ENCODE assay signal across 8 cellular contexts in the genomic region with DNA sequence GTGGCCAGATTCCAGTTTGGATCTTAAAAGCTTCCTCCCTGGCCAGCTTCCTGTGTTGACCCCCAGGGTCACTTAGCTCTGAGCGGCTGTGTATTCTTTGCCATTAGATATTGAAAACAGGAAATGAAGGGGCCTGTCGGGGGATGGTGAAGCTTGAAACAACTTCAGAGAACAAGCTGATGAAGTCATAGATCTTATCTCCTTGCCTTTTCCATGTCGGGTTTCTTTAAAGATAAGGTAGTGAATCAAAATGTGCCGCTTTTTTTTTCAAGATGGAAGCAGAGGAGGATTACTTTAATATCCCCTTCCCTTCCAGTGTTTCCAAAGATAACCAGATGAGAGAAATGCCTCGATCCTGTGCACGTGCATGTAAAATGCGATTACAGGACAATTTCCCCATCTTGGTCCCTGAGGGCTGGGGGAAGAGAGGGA.
DNase-seq lines count a peak whose midpoint lies in the region; ATAC-seq and TF ChIP-seq lines count a peak whose summit lies in the region.

No MANE protein-coding gene starts in this region.

- TF ChIP-seq CTCF in HFF-Myc (IDR thresholded peaks at IDR 0.05; ENCODE audit: low read depth, low read length, missing control alignments) (no peak), activated B cell treated with CpG ODN at 0.5 μM for 24 hours (IDR thresholded peaks at IDR 0.05) (no peak), choroid plexus epithelial cell (conservative IDR thresholded peaks at IDR 0.05; ENCODE audit: low read depth, low read length) (no peak), esophagus squamous epithelium (IDR thresholded peaks at IDR 0.05) (no peak)

- H3K4me3 ChIP-seq in HFF-Myc (replicated peaks; ENCODE audit: low read depth, low read length) (no peak overlapping the region), choroid plexus epithelial cell (ENCODE audit: low read depth, low read length) (no peak overlapping the region), esophagus squamous epithelium (no peak overlapping the region), GM23248 (no peak overlapping the region)

- CTCF ChIA-PET in activated B cell treated with CpG ODN at 0.5 μM for 24 hours (lab: Charles Lee): no interaction called here

- H3K4me1 ChIP-seq in esophagus squamous epithelium (no peaks in the 10 kb centered on the region), GM23248 (ENCODE audit: insufficient read depth) (no peaks in the 10 kb centered on the region)

- no peak overlapping the region for H3K4me3 Mint-ChIP-seq in activated B cell treated with CpG ODN at 0.5 μM for 24 hours

- H3F3A ChIP-seq in GM23248 (ENCODE audit: insufficient read depth): no peaks in the 10 kb centered on the region

- H3K9me3 ChIP-seq in esophagus squamous epithelium: no peaks in the 10 kb centered on the region
- H3K9me3 ChIP-seq in GM23248 (ENCODE audit: low read depth): no peaks in the 10 kb centered on the region

- H2AFZ ChIP-seq in GM23248: no peak overlapping the region

- in situ Hi-C loops in GM23248 (cut with MboI): no loop called here

- DNase-seq in HFF-Myc (ENCODE audit: extremely low read depth, low read depth): peak; percentile 2
- no peak for DNase-seq in activated B cell treated with CpG ODN at 0.5 μM for 24 hours
- DNase-seq in choroid plexus epithelial cell (ENCODE audit: low read depth): peak; percentile 47
- DNase-seq in stimulated activated CD4-positive, alpha-beta T cell treated with anti-CD3 and anti-CD28 coated beads, Interleukin-12 subunit alpha, Interleukin-12 subunit beta, amount 100 ng/mL, for 4 hours: peak; percentile 29
- DNase-seq in esophagus squamous epithelium (lab: John Stamatoyannopoulos, UW): no peak
- DNase-seq in pons (ENCODE audit: low spot score): no peak
- no peak for DNase-seq in GM23248

- no peaks in the 10 kb centered on the region for H4K20me1 ChIP-seq in GM23248 (ENCODE audit: insufficient read depth)

- 44 to 49% methylated on average over 5 to 7 of the region's 7 CpGs for WGBS in esophagus squamous epithelium, 2 donors
- WGBS in GM23248 (ENCODE audit: low coverage in 1 of 2, low lambda C conversion rate in 2 of 2, missing lambda C conversion rate in 2 of 2), 2 experiments: 40 to 48% methylated on average over 7 of the region's 7 CpGs

- H3K36me3 Mint-ChIP-seq in activated B cell treated with CpG ODN at 0.5 μM for 24 hours (ENCODE audit: low read depth): no peaks in the 10 kb centered on the region

- no peaks in the 10 kb centered on the region for H3K9me3 Mint-ChIP-seq in activated B cell treated with CpG ODN at 0.5 μM for 24 hours

- no peaks in the 10 kb centered on the region for H3K79me2 ChIP-seq in GM23248 (ENCODE audit: insufficient read depth)

- peak overlapping the region; percentile 66 for H3K27ac Mint-ChIP-seq in activated B cell treated with CpG ODN at 0.5 μM for 24 hours

- POLR2A ChIA-PET in activated B cell treated with CpG ODN at 0.5 μM for 24 hours (lab: Charles Lee): interaction anchor here (0.7 kb wide), 1 partner anchor 699 kb away, joined by 6 read pairs; no protein-coding TSS in a partner anchor

- no peak overlapping the region for H3K4me2 ChIP-seq in GM23248 (ENCODE audit: unreplicated experiment)

- no peak for ATAC-seq in activated B cell treated with CpG ODN at 0.5 μM for 24 hours (ENCODE audit: low read depth)
- no peak for ATAC-seq in GM21447 (IDR thresholded peaks at IDR 0.05; ENCODE audit: unreplicated experiment)

- no peaks in the 10 kb centered on the region for H3K27me3 ChIP-seq in esophagus squamous epithelium
- no peaks in the 10 kb centered on the region for H3K27me3 ChIP-seq in GM23248 (replicated peaks; ENCODE audit: insufficient read depth)

- H3K9me2 ChIP-seq in GM23248 (ENCODE audit: insufficient read depth): no peaks in the 10 kb centered on the region

- intact Hi-C loops in activated B cell treated with CpG ODN at 0.5 μM for 24 hours (cut with micrococcal nuclease): no loop called here
- intact Hi-C loops in esophagus squamous epithelium (cut with DNase I): no loop called here

- H3K36me3 ChIP-seq in esophagus squamous epithelium (no peaks in the 10 kb centered on the region), GM23248 (ENCODE audit: low read depth) (no peaks in the 10 kb centered on the region)

- H3K9ac ChIP-seq in GM23248: no peak overlapping the region

- H3K27ac ChIP-seq in esophagus squamous epithelium (no peak overlapping the region), GM23248 (no peak overlapping the region)

- no peak for TF ChIP-seq POLR2A in esophagus squamous epithelium (IDR thresholded peaks at IDR 0.05)

- H3K27me3 Mint-ChIP-seq in activated B cell treated with CpG ODN at 0.5 μM for 24 hours: no peaks in the 10 kb centered on the region

- H3K4me1 Mint-ChIP-seq in activated B cell treated with CpG ODN at 0.5 μM for 24 hours: peaks cover 34% of the 10 kb centered on the region

Comparison
In these comparisons a context has a peak if more than half of its experiments do, and no peak if none do; other contexts are left out.
1. DNase-seq: peak in HFF-Myc (single experiment), choroid plexus epithelial cell (single experiment) and stimulated activated CD4-positive, alpha-beta T cell treated with anti-CD3 and anti-CD28 coated beads, Interleukin-12 subunit alpha, Interleukin-12 subunit beta, amount 100 ng/mL, for 4 hours (single experiment); none in activated B cell treated with CpG ODN at 0.5 μM for 24 hours (single experiment), esophagus squamous epithelium (single experiment), pons (single experiment) and GM23248 (single experiment).